1 cellular context compared by ENCODE assay signal in the genomic region with DNA sequence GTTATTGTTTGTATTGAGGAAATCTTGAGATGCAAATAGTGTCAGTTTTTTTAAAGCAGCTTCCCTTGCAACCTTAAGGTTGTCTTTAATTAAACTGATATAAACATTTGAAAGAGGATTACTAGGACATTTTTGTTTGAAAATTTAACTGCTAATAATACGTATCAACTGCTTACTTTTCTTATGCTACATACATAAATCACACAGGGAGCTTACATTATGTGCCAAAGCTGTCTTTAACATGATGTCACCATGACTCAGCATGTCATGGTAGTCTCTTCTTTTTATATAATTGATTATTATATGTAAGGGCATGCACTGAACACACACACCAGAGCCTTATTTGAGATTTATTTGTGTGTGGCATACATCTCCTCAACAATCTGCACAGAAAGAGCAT.
TF ChIP-seq lines count a peak whose summit lies in the region.

No MANE protein-coding gene starts in this region.

TF ChIP-seq in K562, 482 proteins besides CTCF, POLR2A, EP300 and RAD21 (continued from another document and continues in another):
- TF ChIP-seq, protein P1, sequence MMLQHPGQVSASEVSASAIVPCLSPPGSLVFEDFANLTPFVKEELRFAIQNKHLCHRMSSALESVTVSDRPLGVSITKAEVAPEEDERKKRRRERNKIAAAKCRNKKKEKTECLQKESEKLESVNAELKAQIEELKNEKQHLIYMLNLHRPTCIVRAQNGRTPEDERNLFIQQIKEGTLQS (IDR thresholded peaks at IDR 0.05): peak; percentile 95
- TF ChIP-seq, protein P1 (CRISPR knock-in tag; conservative IDR thresholded peaks at IDR 0.05): no peak
- no peak for TF ChIP-seq PURB (CRISPR knock-in tag; IDR thresholded peaks at IDR 0.05; ENCODE audit: low read depth)
- no peak for TF ChIP-seq NFIC (IDR thresholded peaks at IDR 0.05)
- no peak for TF ChIP-seq E2F5 (CRISPR knock-in tag; IDR thresholded peaks at IDR 0.05)
- no peak for TF ChIP-seq CHD7 (IDR thresholded peaks at IDR 0.05; ENCODE audit: low read depth, low read length)
- no peak for TF ChIP-seq SMAD4 (CRISPR knock-in tag; conservative IDR thresholded peaks at IDR 0.05)
- TF ChIP-seq DPF2 (IDR thresholded peaks at IDR 0.05): peak; percentile 67
- TF ChIP-seq FOSL1 (tag; conservative IDR thresholded peaks at IDR 0.05): peak; percentile 73
- TF ChIP-seq FUS (optimal IDR thresholded peaks at IDR 0.05; ENCODE audit: low read depth, low read length): no peak
- TF ChIP-seq, protein P2, sequence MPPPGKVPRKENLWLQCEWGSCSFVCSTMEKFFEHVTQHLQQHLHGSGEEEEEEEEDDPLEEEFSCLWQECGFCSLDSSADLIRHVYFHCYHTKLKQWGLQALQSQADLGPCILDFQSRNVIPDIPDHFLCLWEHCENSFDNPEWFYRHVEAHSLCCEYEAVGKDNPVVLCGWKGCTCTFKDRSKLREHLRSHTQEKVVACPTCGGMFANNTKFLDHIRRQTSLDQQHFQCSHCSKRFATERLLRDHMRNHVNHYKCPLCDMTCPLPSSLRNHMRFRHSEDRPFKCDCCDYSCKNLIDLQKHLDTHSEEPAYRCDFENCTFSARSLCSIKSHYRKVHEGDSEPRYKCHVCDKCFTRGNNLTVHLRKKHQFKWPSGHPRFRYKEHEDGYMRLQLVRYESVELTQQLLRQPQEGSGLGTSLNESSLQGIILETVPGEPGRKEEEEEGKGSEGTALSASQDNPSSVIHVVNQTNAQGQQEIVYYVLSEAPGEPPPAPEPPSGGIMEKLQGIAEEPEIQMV (tag; conservative IDR thresholded peaks at IDR 0.05; ENCODE audit: low read depth): no peak
- no peak for TF ChIP-seq ELK3 (CRISPR knock-in tag; IDR thresholded peaks at IDR 0.05)
- TF ChIP-seq SNRNP70 (optimal IDR thresholded peaks at IDR 0.05; ENCODE audit: low read depth, low read length): no peak
- peak; percentile 96 for TF ChIP-seq MEIS2 (IDR thresholded peaks at IDR 0.05; ENCODE audit: partially characterized antibody)
- TF ChIP-seq ZNF696 (CRISPR knock-in tag; conservative IDR thresholded peaks at IDR 0.05): no peak
- TF ChIP-seq ATF1 (CRISPR knock-in tag; IDR thresholded peaks at IDR 0.05): no peak
- peak; percentile 74 for TF ChIP-seq ATF1 (tag; IDR thresholded peaks at IDR 0.05)
- 0 out of 2 replicates have a peak, but pooled peaks have one; percentile 29 for TF ChIP-seq ZNF766 (CRISPR knock-in tag; conservative IDR thresholded peaks at IDR 0.05)
- peak in 1 of 2 experiments; percentile 30; a peak in 1 of 4 replicates for TF ChIP-seq TRIM24 (IDR thresholded peaks at IDR 0.05)
- TF ChIP-seq TGIF2 (CRISPR knock-in tag; IDR thresholded peaks at IDR 0.05): no peak
- TF ChIP-seq SUPT5H (IDR thresholded peaks at IDR 0.05): no peak
- TF ChIP-seq, protein P3, sequence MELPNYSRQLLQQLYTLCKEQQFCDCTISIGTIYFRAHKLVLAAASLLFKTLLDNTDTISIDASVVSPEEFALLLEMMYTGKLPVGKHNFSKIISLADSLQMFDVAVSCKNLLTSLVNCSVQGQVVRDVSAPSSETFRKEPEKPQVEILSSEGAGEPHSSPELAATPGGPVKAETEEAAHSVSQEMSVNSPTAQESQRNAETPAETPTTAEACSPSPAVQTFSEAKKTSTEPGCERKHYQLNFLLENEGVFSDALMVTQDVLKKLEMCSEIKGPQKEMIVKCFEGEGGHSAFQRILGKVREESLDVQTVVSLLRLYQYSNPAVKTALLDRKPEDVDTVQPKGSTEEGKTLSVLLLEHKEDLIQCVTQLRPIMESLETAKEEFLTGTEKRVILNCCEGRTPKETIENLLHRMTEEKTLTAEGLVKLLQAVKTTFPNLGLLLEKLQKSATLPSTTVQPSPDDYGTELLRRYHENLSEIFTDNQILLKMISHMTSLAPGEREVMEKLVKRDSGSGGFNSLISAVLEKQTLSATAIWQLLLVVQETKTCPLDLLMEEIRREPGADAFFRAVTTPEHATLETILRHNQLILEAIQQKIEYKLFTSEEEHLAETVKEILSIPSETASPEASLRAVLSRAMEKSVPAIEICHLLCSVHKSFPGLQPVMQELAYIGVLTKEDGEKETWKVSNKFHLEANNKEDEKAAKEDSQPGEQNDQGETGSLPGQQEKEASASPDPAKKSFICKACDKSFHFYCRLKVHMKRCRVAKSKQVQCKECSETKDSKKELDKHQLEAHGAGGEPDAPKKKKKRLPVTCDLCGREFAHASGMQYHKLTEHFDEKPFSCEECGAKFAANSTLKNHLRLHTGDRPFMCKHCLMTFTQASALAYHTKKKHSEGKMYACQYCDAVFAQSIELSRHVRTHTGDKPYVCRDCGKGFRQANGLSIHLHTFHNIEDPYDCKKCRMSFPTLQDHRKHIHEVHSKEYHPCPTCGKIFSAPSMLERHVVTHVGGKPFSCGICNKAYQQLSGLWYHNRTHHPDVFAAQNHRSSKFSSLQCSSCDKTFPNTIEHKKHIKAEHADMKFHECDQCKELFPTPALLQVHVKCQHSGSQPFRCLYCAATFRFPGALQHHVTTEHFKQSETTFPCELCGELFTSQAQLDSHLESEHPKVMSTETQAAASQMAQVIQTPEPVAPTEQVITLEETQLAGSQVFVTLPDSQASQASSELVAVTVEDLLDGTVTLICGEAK (IDR thresholded peaks at IDR 0.05): no peak
- TF ChIP-seq, protein P3 (CRISPR knock-in tag; IDR thresholded peaks at IDR 0.05): no peak
- no peak for TF ChIP-seq DACH1 (IDR thresholded peaks at IDR 0.05; ENCODE audit: partially characterized antibody)
- TF ChIP-seq POLR2B (IDR thresholded peaks at IDR 0.05; ENCODE audit: low read depth, partially characterized antibody): no peak
- TF ChIP-seq SIRT6 (IDR thresholded peaks at IDR 0.05; ENCODE audit: low read depth, low read length): no peak
- TF ChIP-seq THRA (IDR thresholded peaks at IDR 0.05): no peak
